Comparison of ENCODE assay signal across 1 cellular context in genomic region chr2:73071452-73072399, GRCh38.
A peak's percentile ranks its signal among the peaks of the same experiment; 100 is the strongest.
TF ChIP-seq lines count a peak whose summit lies in the region.

A gene with protein sequence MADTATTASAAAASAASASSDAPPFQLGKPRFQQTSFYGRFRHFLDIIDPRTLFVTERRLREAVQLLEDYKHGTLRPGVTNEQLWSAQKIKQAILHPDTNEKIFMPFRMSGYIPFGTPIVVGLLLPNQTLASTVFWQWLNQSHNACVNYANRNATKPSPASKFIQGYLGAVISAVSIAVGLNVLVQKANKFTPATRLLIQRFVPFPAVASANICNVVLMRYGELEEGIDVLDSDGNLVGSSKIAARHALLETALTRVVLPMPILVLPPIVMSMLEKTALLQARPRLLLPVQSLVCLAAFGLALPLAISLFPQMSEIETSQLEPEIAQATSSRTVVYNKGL (minus strand): TSS chr2:73071712. CDS start chr2:73071705, 7 bp downstream.

TF ChIP-seq in HEK293, 187 proteins besides CTCF, POLR2A, EP300 and RAD21 (continued from another document):
- TF ChIP-seq, protein P1, sequence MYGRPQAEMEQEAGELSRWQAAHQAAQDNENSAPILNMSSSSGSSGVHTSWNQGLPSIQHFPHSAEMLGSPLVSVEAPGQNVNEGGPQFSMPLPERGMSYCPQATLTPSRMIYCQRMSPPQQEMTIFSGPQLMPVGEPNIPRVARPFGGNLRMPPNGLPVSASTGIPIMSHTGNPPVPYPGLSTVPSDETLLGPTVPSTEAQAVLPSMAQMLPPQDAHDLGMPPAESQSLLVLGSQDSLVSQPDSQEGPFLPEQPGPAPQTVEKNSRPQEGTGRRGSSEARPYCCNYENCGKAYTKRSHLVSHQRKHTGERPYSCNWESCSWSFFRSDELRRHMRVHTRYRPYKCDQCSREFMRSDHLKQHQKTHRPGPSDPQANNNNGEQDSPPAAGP (tag by site-specific recombination; IDR thresholded peaks at IDR 0.05): peak; percentile 44; the same call in 1 of the 2 replicates
- no peak for TF ChIP-seq GLI2 (tag by site-specific recombination; IDR thresholded peaks at IDR 0.05; ENCODE audit: borderline replicate concordance, low read depth)
- peak; percentile 38 for TF ChIP-seq SP2 (tag by site-specific recombination; IDR thresholded peaks at IDR 0.05)
- TF ChIP-seq ZNF488 (tag by site-specific recombination; IDR thresholded peaks at IDR 0.05): no peak
- peak; percentile 68; the same call in 1 of the 2 replicates for TF ChIP-seq MZF1 (tag by site-specific recombination; IDR thresholded peaks at IDR 0.05; ENCODE audit: borderline replicate concordance)
- TF ChIP-seq ZNF549 (tag by site-specific recombination; IDR thresholded peaks at IDR 0.05): no peak
- peak; percentile 77; the same call in 1 of the 2 replicates for TF ChIP-seq ZNF561 (tag by site-specific recombination; IDR thresholded peaks at IDR 0.05; ENCODE audit: borderline replicate concordance)
- TF ChIP-seq ZBTB48 (tag by site-specific recombination; IDR thresholded peaks at IDR 0.05): peak; percentile 58
- TF ChIP-seq HOXC10 (CRISPR knock-in tag; IDR thresholded peaks at IDR 0.05): no peak
- TF ChIP-seq ZBTB17 (tag by site-specific recombination; IDR thresholded peaks at IDR 0.05): peak; percentile 66
- peak; percentile 72; the same call in 1 of the 2 replicates for TF ChIP-seq SP7 (tag by site-specific recombination; IDR thresholded peaks at IDR 0.05)
- 0 out of 2 replicates have a peak, but pooled peaks have one; percentile 38 for TF ChIP-seq ZNF843 (tag by site-specific recombination; IDR thresholded peaks at IDR 0.05)
- TF ChIP-seq BCL11B (tag by site-specific recombination; IDR thresholded peaks at IDR 0.05; ENCODE audit: low read depth): peak; percentile 85
- TF ChIP-seq ZIC2 (tag by site-specific recombination; IDR thresholded peaks at IDR 0.05): peak; percentile 71
- TF ChIP-seq ZFP69B (tag by site-specific recombination; IDR thresholded peaks at IDR 0.05): peak; percentile 91
- TF ChIP-seq ZFP37 (tag by site-specific recombination; IDR thresholded peaks at IDR 0.05): peak; percentile 77; the same call in 1 of the 2 replicates
- peak; percentile 87 for TF ChIP-seq ZNF24 (tag by site-specific recombination; IDR thresholded peaks at IDR 0.05)
- peak; percentile 72 for TF ChIP-seq ZBTB20 (tag by site-specific recombination; IDR thresholded peaks at IDR 0.05)
- TF ChIP-seq ZBTB8A (tag by site-specific recombination; IDR thresholded peaks at IDR 0.05): peak; percentile 89
- TF ChIP-seq, protein P2, sequence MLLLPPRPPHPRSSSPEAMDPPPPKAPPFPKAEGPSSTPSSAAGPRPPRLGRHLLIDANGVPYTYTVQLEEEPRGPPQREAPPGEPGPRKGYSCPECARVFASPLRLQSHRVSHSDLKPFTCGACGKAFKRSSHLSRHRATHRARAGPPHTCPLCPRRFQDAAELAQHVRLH (tag by site-specific recombination; IDR thresholded peaks at IDR 0.05): 0 out of 2 replicates have a peak, but pooled peaks have one; percentile 41
- TF ChIP-seq, protein P3, sequence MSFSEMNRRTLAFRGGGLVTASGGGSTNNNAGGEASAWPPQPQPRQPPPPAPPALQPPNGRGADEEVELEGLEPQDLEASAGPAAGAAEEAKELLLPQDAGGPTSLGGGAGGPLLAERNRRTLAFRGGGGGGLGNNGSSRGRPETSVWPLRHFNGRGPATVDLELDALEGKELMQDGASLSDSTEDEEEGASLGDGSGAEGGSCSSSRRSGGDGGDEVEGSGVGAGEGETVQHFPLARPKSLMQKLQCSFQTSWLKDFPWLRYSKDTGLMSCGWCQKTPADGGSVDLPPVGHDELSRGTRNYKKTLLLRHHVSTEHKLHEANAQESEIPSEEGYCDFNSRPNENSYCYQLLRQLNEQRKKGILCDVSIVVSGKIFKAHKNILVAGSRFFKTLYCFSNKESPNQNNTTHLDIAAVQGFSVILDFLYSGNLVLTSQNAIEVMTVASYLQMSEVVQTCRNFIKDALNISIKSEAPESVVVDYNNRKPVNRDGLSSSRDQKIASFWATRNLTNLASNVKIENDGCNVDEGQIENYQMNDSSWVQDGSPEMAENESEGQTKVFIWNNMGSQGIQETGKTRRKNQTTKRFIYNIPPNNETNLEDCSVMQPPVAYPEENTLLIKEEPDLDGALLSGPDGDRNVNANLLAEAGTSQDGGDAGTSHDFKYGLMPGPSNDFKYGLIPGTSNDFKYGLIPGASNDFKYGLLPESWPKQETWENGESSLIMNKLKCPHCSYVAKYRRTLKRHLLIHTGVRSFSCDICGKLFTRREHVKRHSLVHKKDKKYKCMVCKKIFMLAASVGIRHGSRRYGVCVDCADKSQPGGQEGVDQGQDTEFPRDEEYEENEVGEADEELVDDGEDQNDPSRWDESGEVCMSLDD (tag by site-specific recombination; IDR thresholded peaks at IDR 0.05): peak; percentile 72; the same call in 1 of the 2 replicates
- peak; percentile 89 for TF ChIP-seq ZXDB (tag by site-specific recombination; IDR thresholded peaks at IDR 0.05)
- TF ChIP-seq RBAK (tag by site-specific recombination; IDR thresholded peaks at IDR 0.05): no peak
- peak; percentile 50; the same call in 1 of the 2 replicates for TF ChIP-seq ZNF660 (tag by site-specific recombination; IDR thresholded peaks at IDR 0.05)
- TF ChIP-seq ZNF585B (tag by site-specific recombination; IDR thresholded peaks at IDR 0.05): peak; percentile 24; the same call in 1 of the 2 replicates
- TF ChIP-seq SETDB1 (IDR thresholded peaks at IDR 0.05; ENCODE audit: insufficient read length, low read length): no peak
- TF ChIP-seq, protein P4, sequence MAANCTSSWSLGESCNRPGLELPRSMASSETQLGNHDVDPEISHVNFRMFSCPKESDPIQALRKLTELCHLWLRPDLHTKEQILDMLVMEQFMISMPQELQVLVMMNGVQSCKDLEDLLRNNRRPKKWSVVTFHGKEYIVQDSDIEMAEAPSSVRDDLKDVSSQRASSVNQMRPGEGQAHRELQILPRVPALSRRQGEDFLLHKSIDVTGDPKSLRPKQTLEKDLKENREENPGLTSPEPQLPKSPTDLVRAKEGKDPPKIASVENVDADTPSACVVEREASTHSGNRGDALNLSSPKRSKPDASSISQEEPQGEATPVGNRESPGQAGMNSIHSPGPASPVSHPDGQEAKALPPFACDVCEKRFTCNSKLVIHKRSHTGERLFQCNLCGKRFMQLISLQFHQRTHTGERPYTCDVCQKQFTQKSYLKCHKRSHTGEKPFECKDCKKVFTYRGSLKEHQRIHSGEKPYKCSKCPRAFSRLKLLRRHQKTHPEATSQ (tag by site-specific recombination; IDR thresholded peaks at IDR 0.05): no peak
- TF ChIP-seq, protein P5, sequence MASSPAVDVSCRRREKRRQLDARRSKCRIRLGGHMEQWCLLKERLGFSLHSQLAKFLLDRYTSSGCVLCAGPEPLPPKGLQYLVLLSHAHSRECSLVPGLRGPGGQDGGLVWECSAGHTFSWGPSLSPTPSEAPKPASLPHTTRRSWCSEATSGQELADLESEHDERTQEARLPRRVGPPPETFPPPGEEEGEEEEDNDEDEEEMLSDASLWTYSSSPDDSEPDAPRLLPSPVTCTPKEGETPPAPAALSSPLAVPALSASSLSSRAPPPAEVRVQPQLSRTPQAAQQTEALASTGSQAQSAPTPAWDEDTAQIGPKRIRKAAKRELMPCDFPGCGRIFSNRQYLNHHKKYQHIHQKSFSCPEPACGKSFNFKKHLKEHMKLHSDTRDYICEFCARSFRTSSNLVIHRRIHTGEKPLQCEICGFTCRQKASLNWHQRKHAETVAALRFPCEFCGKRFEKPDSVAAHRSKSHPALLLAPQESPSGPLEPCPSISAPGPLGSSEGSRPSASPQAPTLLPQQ (tag by site-specific recombination; IDR thresholded peaks at IDR 0.05): peak; percentile 97
- TF ChIP-seq ZNF629 (tag by site-specific recombination; IDR thresholded peaks at IDR 0.05): peak; percentile 61
- no peak for TF ChIP-seq ZNF302 (tag by site-specific recombination; IDR thresholded peaks at IDR 0.05; ENCODE audit: low read depth)
- no peak for TF ChIP-seq ZNF223 (tag by site-specific recombination; IDR thresholded peaks at IDR 0.05)
- TF ChIP-seq, protein P6, sequence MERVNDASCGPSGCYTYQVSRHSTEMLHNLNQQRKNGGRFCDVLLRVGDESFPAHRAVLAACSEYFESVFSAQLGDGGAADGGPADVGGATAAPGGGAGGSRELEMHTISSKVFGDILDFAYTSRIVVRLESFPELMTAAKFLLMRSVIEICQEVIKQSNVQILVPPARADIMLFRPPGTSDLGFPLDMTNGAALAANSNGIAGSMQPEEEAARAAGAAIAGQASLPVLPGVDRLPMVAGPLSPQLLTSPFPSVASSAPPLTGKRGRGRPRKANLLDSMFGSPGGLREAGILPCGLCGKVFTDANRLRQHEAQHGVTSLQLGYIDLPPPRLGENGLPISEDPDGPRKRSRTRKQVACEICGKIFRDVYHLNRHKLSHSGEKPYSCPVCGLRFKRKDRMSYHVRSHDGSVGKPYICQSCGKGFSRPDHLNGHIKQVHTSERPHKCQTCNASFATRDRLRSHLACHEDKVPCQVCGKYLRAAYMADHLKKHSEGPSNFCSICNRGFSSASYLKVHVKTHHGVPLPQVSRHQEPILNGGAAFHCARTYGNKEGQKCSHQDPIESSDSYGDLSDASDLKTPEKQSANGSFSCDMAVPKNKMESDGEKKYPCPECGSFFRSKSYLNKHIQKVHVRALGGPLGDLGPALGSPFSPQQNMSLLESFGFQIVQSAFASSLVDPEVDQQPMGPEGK (tag by site-specific recombination; IDR thresholded peaks at IDR 0.05): peak; percentile 94
- peak; percentile 87 for TF ChIP-seq ZNF341 (tag by site-specific recombination; IDR thresholded peaks at IDR 0.05; ENCODE audit: low read depth)
- no peak for TF ChIP-seq KLF7 (tag by site-specific recombination; IDR thresholded peaks at IDR 0.05; ENCODE audit: borderline replicate concordance)
- peak; percentile 84 for TF ChIP-seq GLIS2 (tag by site-specific recombination; IDR thresholded peaks at IDR 0.05)
- TF ChIP-seq ZNF610 (tag by site-specific recombination; IDR thresholded peaks at IDR 0.05; ENCODE audit: borderline replicate concordance): 0 out of 2 replicates have a peak, but pooled peaks have one; percentile 26
- peak; percentile 79 for TF ChIP-seq GLIS1 (tag by site-specific recombination; IDR thresholded peaks at IDR 0.05)
- 0 out of 2 replicates have a peak, but pooled peaks have one; percentile 38 for TF ChIP-seq KLF9 (tag by site-specific recombination; IDR thresholded peaks at IDR 0.05; ENCODE audit: low read depth)
- TF ChIP-seq YY1 (tag by site-specific recombination; IDR thresholded peaks at IDR 0.05): peak; percentile 87
- TF ChIP-seq ZNF10 (tag by site-specific recombination; IDR thresholded peaks at IDR 0.05): 0 out of 2 replicates have a peak, but pooled peaks have one; percentile 30
- peak; percentile 85 for TF ChIP-seq ZBTB7A (tag by site-specific recombination; IDR thresholded peaks at IDR 0.05; ENCODE audit: low read depth)
- TF ChIP-seq ZNF239 (tag by site-specific recombination; IDR thresholded peaks at IDR 0.05): no peak
- TF ChIP-seq, protein P7, sequence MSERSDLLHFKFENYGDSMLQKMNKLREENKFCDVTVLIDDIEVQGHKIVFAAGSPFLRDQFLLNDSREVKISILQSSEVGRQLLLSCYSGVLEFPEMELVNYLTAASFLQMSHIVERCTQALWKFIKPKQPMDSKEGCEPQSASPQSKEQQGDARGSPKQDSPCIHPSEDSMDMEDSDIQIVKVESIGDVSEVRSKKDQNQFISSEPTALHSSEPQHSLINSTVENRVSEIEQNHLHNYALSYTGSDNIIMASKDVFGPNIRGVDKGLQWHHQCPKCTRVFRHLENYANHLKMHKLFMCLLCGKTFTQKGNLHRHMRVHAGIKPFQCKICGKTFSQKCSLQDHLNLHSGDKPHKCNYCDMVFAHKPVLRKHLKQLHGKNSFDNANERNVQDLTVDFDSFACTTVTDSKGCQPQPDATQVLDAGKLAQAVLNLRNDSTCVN (tag by site-specific recombination; optimal IDR thresholded peaks at IDR 0.05): peak; percentile 15
- no peak for TF ChIP-seq ZNF133 (tag by site-specific recombination; IDR thresholded peaks at IDR 0.05)
- 0 out of 2 replicates have a peak, but pooled peaks have one; percentile 44 for TF ChIP-seq TRIM28 (IDR thresholded peaks at IDR 0.05; ENCODE audit: borderline replicate concordance, low read length)
- peak; percentile 90 for TF ChIP-seq PRDM10 (tag by site-specific recombination; IDR thresholded peaks at IDR 0.05)
- peak; percentile 96 for TF ChIP-seq KLF16 (tag by site-specific recombination; IDR thresholded peaks at IDR 0.05)
- peak; percentile 22; the same call in 1 of the 2 replicates for TF ChIP-seq ZNF324 (tag by site-specific recombination; IDR thresholded peaks at IDR 0.05)
- TF ChIP-seq ZFHX2 (tag by site-specific recombination; conservative IDR thresholded peaks at IDR 0.05): peak; percentile 29; the same call in 1 of the 2 replicates
- TF ChIP-seq ZBTB1 (tag by site-specific recombination; IDR thresholded peaks at IDR 0.05): 0 out of 2 replicates have a peak, but pooled peaks have one; percentile 31
- no peak for TF ChIP-seq ZNF354C (tag by site-specific recombination; IDR thresholded peaks at IDR 0.05; ENCODE audit: borderline replicate concordance, low read depth)
- TF ChIP-seq ZEB2 (tag by site-specific recombination; IDR thresholded peaks at IDR 0.05): peak; percentile 87
- peak; percentile 64 for TF ChIP-seq SP3 (tag by site-specific recombination; IDR thresholded peaks at IDR 0.05)
